15 cellular contexts compared by ENCODE assay signal in genomic region chr2:235734700-235735205, GRCh38.
DNase-seq lines count a peak whose midpoint lies in the region; ATAC-seq, FAIRE-seq and TF ChIP-seq lines count a peak whose summit lies in the region.
"Had no signal": no experiment of that assay in that cellular context is flagged by ENCODE, and none has a peak within 500 bp of the region (broad histone marks: within the 10 kb centered on the region; RNA-seq: fewer than 3 reads in every experiment).

No MANE protein-coding gene starts in this region.

- H3K4me3 ChIP-seq in bronchial epithelial cell (ENCODE audit: low read depth, low read length): no peak overlapping the region
- H3K4me3 ChIP-seq in fibroblast of the aortic adventitia (ENCODE audit: low read depth, low read length): no peak overlapping the region
- no peak overlapping the region for H3K4me3 ChIP-seq in right cardiac atrium (ENCODE audit: low read length)
- no peak overlapping the region for H3K4me3 ChIP-seq in vagina
- H3K4me3 ChIP-seq: GM23338 had no signal

- TF ChIP-seq POLR2A in vagina (IDR thresholded peaks at IDR 0.05): no peak

- H3K4me1 ChIP-seq in right cardiac atrium (ENCODE audit: control insufficient read depth, insufficient read depth, low read length) (no peaks in the 10 kb centered on the region), vagina (peaks cover 9% of the 10 kb centered on the region)

- intact Hi-C loops in right cardiac atrium (cut with DNase I): no loop called here
- intact Hi-C loops in vagina (cut with DNase I): no loop called here

- DNase-seq in bronchial epithelial cell (ENCODE audit: low read depth) (no peak), fibroblast of the aortic adventitia (ENCODE audit: low read depth) (peak; percentile 27), right cardiac atrium (peak; percentile 62 to 86 (median 77)), vagina (ENCODE audit: extremely low spot score in 2 of 2) (no peak), NOMO-1 (lab: John Stamatoyannopoulos, UW; ENCODE audit: unreplicated experiment in 2 of 2) (no peak), GDM1 (lab: John Stamatoyannopoulos, UW) (no peak)
- DNase-seq: C1 segment of cervical spinal cord, EL, Karpas-422, MM.1S, NCI-H1105, NCI-H1694 treated with DMSO at 0.1 percent for 48 hours, NCI-H69 had no signal

- no peaks in the 10 kb centered on the region for H3K36me3 ChIP-seq in bronchial epithelial cell (ENCODE audit: control insufficient read depth, insufficient read depth, low read length)
- H3K36me3 ChIP-seq in vagina: no peaks in the 10 kb centered on the region

- FAIRE-seq in bronchial epithelial cell (lab: Jason Lieb, UNC): peak; percentile 43

- no peaks in the 10 kb centered on the region for H3K27me3 ChIP-seq in bronchial epithelial cell (ENCODE audit: control insufficient read depth, insufficient read depth, low read length)
- H3K27me3 ChIP-seq in right cardiac atrium (ENCODE audit: control insufficient read depth, insufficient read depth): no peaks in the 10 kb centered on the region
- H3K27me3 ChIP-seq in vagina: no peaks in the 10 kb centered on the region

- WGBS in right cardiac atrium: 71% methylated on average over 20 of the region's 20 CpGs

- peak; percentile 72 to 85 for ATAC-seq in right cardiac atrium
- ATAC-seq in GM21367 (IDR thresholded peaks at IDR 0.05; ENCODE audit: unreplicated experiment): no peak
- ATAC-seq: GM23338 had no signal

- no peaks in the 10 kb centered on the region for H3K9me3 ChIP-seq in right cardiac atrium (ENCODE audit: control insufficient read depth, low read length)
- H3K9me3 ChIP-seq in vagina: no peaks in the 10 kb centered on the region

- H3K27ac ChIP-seq in right cardiac atrium (ENCODE audit: low read length) (no peak overlapping the region), vagina (peak overlapping the region; percentile 44)

- TF ChIP-seq CTCF in bronchial epithelial cell (IDR thresholded peaks at IDR 0.05; ENCODE audit: insufficient read depth, low read length, severe bottlenecking) (no peak), fibroblast of the aortic adventitia (IDR thresholded peaks at IDR 0.05; ENCODE audit: insufficient read depth, low read length) (no peak), vagina (IDR thresholded peaks at IDR 0.05) (no peak)

Comparison
In these comparisons a context has a peak if more than half of its experiments do, and no peak if none do; other contexts are left out.
1. DNase-seq: peak in fibroblast of the aortic adventitia (single experiment) and right cardiac atrium (3 of 3); none in bronchial epithelial cell (single experiment), vagina (0 of 2), NOMO-1 (0 of 2) and GDM1 (single experiment).